ENCODE assay signal across 24 cellular contexts in the genomic region with DNA sequence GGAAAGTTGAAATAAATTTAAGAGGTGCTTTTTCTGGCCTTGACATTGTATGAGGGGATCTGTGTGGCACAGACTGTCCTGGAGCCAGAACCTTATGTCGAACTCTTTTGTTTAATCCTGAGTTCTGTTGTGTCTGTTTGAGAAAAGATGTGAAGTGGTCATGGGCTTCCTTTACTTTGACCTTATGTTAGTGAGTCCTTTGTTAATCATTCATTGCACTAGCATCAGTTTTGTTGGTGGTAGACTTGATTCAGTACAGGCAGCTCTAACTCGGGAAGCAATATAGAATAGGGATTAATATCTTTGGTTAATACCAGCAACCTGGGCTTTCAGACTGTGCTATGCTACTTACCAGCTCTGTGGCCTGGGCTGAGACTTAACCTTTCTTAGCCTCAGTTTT.
"Had no signal": no experiment of that assay in that cellular context is flagged by ENCODE, and none has a peak within 500 bp of the region (broad histone marks: within the 10 kb centered on the region; RNA-seq: fewer than 3 reads in every experiment).

No MANE protein-coding gene starts in this region.

- H3K4me3 ChIP-seq: esophagus muscularis mucosa, gastroesophageal sphincter, lung, neural progenitor cell, pancreas, spleen, testis, tibial nerve, upper lobe of right lung, vagina had no signal

- H3K4me2 ChIP-seq: neural progenitor cell had no signal

- H3K36me3 ChIP-seq: esophagus muscularis mucosa, gastroesophageal sphincter, neural progenitor cell, pancreas, spleen, tibial nerve, upper lobe of right lung, vagina had no signal

- H3K4me1 Mint-ChIP-seq: immature natural killer cell; natural killer cell; stimulated activated naive CD8-positive, alpha-beta T cell treated with anti-CD3 and anti-CD28 coated beads, Interleukin-15, amount 100 ng/mL, for 72 hours had no signal

- H3K9me3 ChIP-seq: esophagus muscularis mucosa, gastroesophageal sphincter, pancreas, spleen, testis, tibial nerve, upper lobe of right lung, vagina had no signal

- H3K9ac ChIP-seq: neural progenitor cell had no signal

- H3K27me3 ChIP-seq: esophagus muscularis mucosa, gastroesophageal sphincter, neural progenitor cell, pancreas, spleen, testis, tibial nerve, upper lobe of right lung, vagina had no signal

- H3K4me3 Mint-ChIP-seq: immature natural killer cell; natural killer cell; stimulated activated naive B cell treated with anti-CD40 and anti-IgM and Interleukin-4, amounts not matched to agents 10 μg/mL and 1 μg/mL and 100 μg/mL, for 72 hours; stimulated activated naive CD8-positive, alpha-beta T cell treated with anti-CD3 and anti-CD28 coated beads, Interleukin-15, amount 100 ng/mL, for 72 hours had no signal

- H3K27ac Mint-ChIP-seq: immature natural killer cell; natural killer cell; progenitor cell of endocrine pancreas; stimulated activated naive CD8-positive, alpha-beta T cell treated with anti-CD3 and anti-CD28 coated beads, Interleukin-15, amount 100 ng/mL, for 72 hours had no signal

- H2AFZ ChIP-seq: neural progenitor cell had no signal

- DNase-seq: effector memory CD4-positive, alpha-beta T cell; immature natural killer cell; left cardiac atrium; left ventricle myocardium superior; natural killer cell; nucleus accumbens; pancreas; retina; spleen; stimulated activated CD4-positive, alpha-beta T cell treated with anti-CD3 and anti-CD28 coated beads, Interleukin-15, amount 100 ng/mL, for 24 hours; stimulated activated CD4-positive, alpha-beta T cell treated with anti-CD3 and anti-CD28 coated beads, Interleukin-1b, Interleukin-23, amount 100 ng/mL, for 48 hours; stimulated activated CD4-positive, alpha-beta T cell treated with anti-CD3 and anti-CD28 coated beads, Interleukin-4, amount 100 ng/mL, for 24 hours; stimulated activated naive CD8-positive, alpha-beta T cell treated with anti-CD3 and anti-CD28 coated beads, Interleukin-15, amount 100 ng/mL, for 72 hours; testis; upper lobe of right lung had no signal

- H3K4me1 ChIP-seq: esophagus muscularis mucosa, gastroesophageal sphincter, pancreas, testis, tibial nerve, upper lobe of right lung, vagina had no signal

- ATAC-seq: gastroesophageal sphincter; left cardiac atrium; left ventricle myocardium superior; natural killer cell; sciatic nerve; stimulated activated naive CD8-positive, alpha-beta T cell treated with anti-CD3 and anti-CD28 coated beads, Interleukin-15, amount 100 ng/mL, for 72 hours had no signal

- H3K36me3 Mint-ChIP-seq: immature natural killer cell, natural killer cell had no signal

- H3K9me3 Mint-ChIP-seq: stimulated activated naive CD8-positive, alpha-beta T cell treated with anti-CD3 and anti-CD28 coated beads, Interleukin-15, amount 100 ng/mL, for 72 hours had no signal

- H3K27me3 Mint-ChIP-seq: progenitor cell of endocrine pancreas; stimulated activated naive B cell treated with anti-CD40 and anti-IgM and Interleukin-4, amounts not matched to agents 10 μg/mL and 1 μg/mL and 100 μg/mL, for 72 hours; stimulated activated naive CD8-positive, alpha-beta T cell treated with anti-CD3 and anti-CD28 coated beads, Interleukin-15, amount 100 ng/mL, for 72 hours had no signal

- H3K27ac ChIP-seq: esophagus muscularis mucosa, gastroesophageal sphincter, neural progenitor cell, pancreas, spleen, testis, tibial nerve, upper lobe of right lung, vagina had no signal
